ENCODE assay signal across 1 cellular context in the genomic region with DNA sequence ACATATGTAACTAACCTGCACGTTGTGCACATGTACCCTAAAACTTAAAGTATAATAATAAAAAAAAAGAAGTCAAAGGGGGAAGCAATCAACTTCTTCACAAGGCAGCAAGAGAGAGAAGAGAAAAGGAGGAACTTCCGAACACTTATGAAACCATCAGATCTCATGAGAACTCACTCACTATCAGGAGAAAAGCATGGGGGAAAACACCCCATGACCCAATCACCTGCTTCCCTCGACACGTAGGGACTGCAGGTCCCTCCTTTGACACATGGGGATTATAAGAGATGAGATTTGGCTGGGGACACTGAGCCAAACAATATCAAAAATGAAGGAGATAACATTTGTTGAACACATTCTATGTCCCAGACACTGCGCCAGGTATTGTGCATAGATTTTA.
TF ChIP-seq lines count a peak whose summit lies in the region.

No MANE protein-coding gene starts in this region.

TF ChIP-seq in GM12878, 131 proteins besides CTCF, POLR2A, EP300 and RAD21 (continued from another document):
- TF ChIP-seq TBL1XR1 (IDR thresholded peaks at IDR 0.05; ENCODE audit: low read depth, low read length) (no peak), CBX5 (IDR thresholded peaks at IDR 0.05; ENCODE audit: low read depth) (no peak), SRF (IDR thresholded peaks at IDR 0.05; ENCODE audit: low read depth in 2 of 2, low read length in 2 of 2) (no peak), TCF12 (IDR thresholded peaks at IDR 0.05; ENCODE audit: low read depth, low read length) (no peak)
